In genomic region chr3:157512534-157512933, GRCh38 we compare ENCODE assay signal across 31 cellular contexts. TPM values are rescaled to one million over a fixed set of nuclear protein-coding genes. Genes with fewer than 3 reads are reported as not detected.
"Had no signal": no experiment of that assay in that cellular context is flagged by ENCODE, and none has a peak within 500 bp of the region (broad histone marks: within the 10 kb centered on the region; RNA-seq: fewer than 3 reads in every experiment).

No MANE protein-coding gene starts in this region.

- H3K9me3 ChIP-seq: esophagus muscularis mucosa, gastroesophageal sphincter, heart right ventricle had no signal

- H3K4me1 Mint-ChIP-seq: activated B cell treated with CpG ODN at 0.5 μM for 24 hours; activated T-helper 17 cell treated with anti-CD3 and anti-CD28 coated beads, Interleukin-2, amount 50 U/mL, for 72 hours had no signal

- H3K4me2 ChIP-seq: hepatocyte had no signal

- H2AFZ ChIP-seq: hepatocyte had no signal

- H3K27ac Mint-ChIP-seq: activated B cell treated with CpG ODN at 0.5 μM for 24 hours; activated CD8-positive, alpha-beta T cell treated with anti-CD3 and anti-CD28 coated beads for 36 hours; activated naive CD8-positive, alpha-beta T cell; activated T-helper 17 cell treated with anti-CD3 and anti-CD28 coated beads, Interleukin-2, amount 50 U/mL, for 72 hours; effector memory CD8-positive, alpha-beta T cell had no signal

- H3K9me3 Mint-ChIP-seq: activated B cell treated with CpG ODN at 0.5 μM for 24 hours; activated CD8-positive, alpha-beta T cell treated with anti-CD3 and anti-CD28 coated beads for 36 hours; activated T-cell treated with anti-CD3 and anti-CD28 coated beads, Interleukin-2, amount 50 U/mL, for 4 hours; activated T-helper 17 cell treated with anti-CD3 and anti-CD28 coated beads, Interleukin-2, amount 50 U/mL, for 72 hours had no signal

- DNase-seq: activated B cell treated with CpG ODN at 0.5 μM for 24 hours; activated CD4-positive, alpha-beta T cell treated with anti-CD3 and anti-CD28 coated beads for 48 hours; activated CD4-positive, alpha-beta T cell treated with anti-CD3 and anti-CD28 coated beads, Interleukin-2, amount 50 U/mL, for 1 hour; activated CD4-positive, alpha-beta T cell treated with anti-CD3 and anti-CD28 coated beads, Interleukin-2, amount 50 U/mL, for 48 hours; activated CD8-positive, alpha-beta memory T cell treated with anti-CD3 and anti-CD28 coated beads for 24 hours; activated CD8-positive, alpha-beta T cell treated with anti-CD3 and anti-CD28 coated beads for 36 hours; activated effector memory CD4-positive, alpha-beta T cell treated with Interleukin-2 at 50 U/mL for 16 hours; activated gamma-delta T cell treated with Interleukin-2 at 50 U/mL for 16 hours; activated naive CD4-positive, alpha-beta T cell treated with anti-CD3 and anti-CD28 coated beads, Interleukin-2, amount 50 U/mL, for 16 hours; activated naive CD4-positive, alpha-beta T cell treated with Interleukin-2 at 50 U/mL for 16 hours; activated T-cell treated with anti-CD3 and anti-CD28 coated beads, Interleukin-2, amount 50 U/mL, for 4 hours; amniotic stem cell; anterior cingulate cortex; brain microvascular endothelial cell; caudate nucleus; cortex of kidney; dermis blood vessel endothelial cell; effector CD4-positive, alpha-beta T cell; effector memory CD8-positive, alpha-beta T cell; erythroblast; foreskin melanocyte; heart right ventricle; T-helper 2 cell had no signal

- H3K79me2 ChIP-seq: hepatocyte had no signal

- FAIRE-seq: astrocyte, TTC549 had no signal

- H3K36me3 Mint-ChIP-seq: activated naive CD8-positive, alpha-beta T cell had no signal

- H3K36me3 ChIP-seq: brain microvascular endothelial cell, esophagus muscularis mucosa, gastroesophageal sphincter, heart right ventricle had no signal

- H3K27ac ChIP-seq: brain microvascular endothelial cell, esophagus muscularis mucosa, gastroesophageal sphincter, heart right ventricle, hepatocyte, VCaP had no signal

- H3K4me1 ChIP-seq: esophagus muscularis mucosa, gastroesophageal sphincter, heart right ventricle had no signal

- H3K4me3 Mint-ChIP-seq: activated B cell treated with CpG ODN at 0.5 μM for 24 hours; activated CD8-positive, alpha-beta T cell treated with anti-CD3 and anti-CD28 coated beads for 36 hours; activated naive CD8-positive, alpha-beta T cell; activated T-cell treated with anti-CD3 and anti-CD28 coated beads, Interleukin-2, amount 50 U/mL, for 4 hours; activated T-helper 17 cell treated with anti-CD3 and anti-CD28 coated beads, Interleukin-2, amount 50 U/mL, for 72 hours; effector memory CD8-positive, alpha-beta T cell had no signal

- H3K27me3 ChIP-seq: brain microvascular endothelial cell, esophagus muscularis mucosa, hepatocyte had no signal

- ATAC-seq: activated CD8-positive, alpha-beta T cell treated with anti-CD3 and anti-CD28 coated beads for 36 hours; activated T-cell treated with anti-CD3 and anti-CD28 coated beads, Interleukin-2, amount 50 U/mL, for 4 hours; activated T-helper 17 cell treated with anti-CD3 and anti-CD28 coated beads, Interleukin-2, amount 50 U/mL, for 72 hours; effector memory CD8-positive, alpha-beta T cell; gastroesophageal sphincter; heart right ventricle had no signal

- H3K27me3 Mint-ChIP-seq: activated B cell treated with CpG ODN at 0.5 μM for 24 hours; activated naive CD8-positive, alpha-beta T cell had no signal

- H3K4me3 ChIP-seq: esophagus muscularis mucosa, gastroesophageal sphincter, heart right ventricle, hepatocyte had no signal

RNA-seq across cellular contexts. Expression of gene VEPH1, which starts 9.3 kb away (rescaled TPM):
- total RNA-seq: activated B cell treated with CpG ODN at 0.5 μM for 24 hours; activated CD8-positive, alpha-beta T cell treated with anti-CD3 and anti-CD28 coated beads for 36 hours; activated T-helper 17 cell treated with anti-CD3 and anti-CD28 coated beads, Interleukin-2, amount 50 U/mL, for 72 hours had no signal
